21 cellular contexts compared by ENCODE assay signal in genomic region chr12:116078396-116078795, GRCh38.
DNase-seq lines count a peak whose midpoint lies in the region; ATAC-seq, FAIRE-seq and TF ChIP-seq lines count a peak whose summit lies in the region.
"Had no signal": no experiment of that assay in that cellular context is flagged by ENCODE, and none has a peak within 500 bp of the region (broad histone marks: within the 10 kb centered on the region; RNA-seq: fewer than 3 reads in every experiment).

No MANE protein-coding gene starts in this region.

- POLR2A ChIA-PET in GM12878 (lab: Charles Lee): no interaction called here

- no peak overlapping the region for H4K91ac ChIP-seq in neuronal stem cell (ENCODE audit: low read depth, low read length, poor library complexity)

- TF ChIP-seq CTCF in GM23338 (conservative IDR thresholded peaks at IDR 0.05; ENCODE audit: low read depth in 2 of 2) (no peak), LNCaP clone FGC (IDR thresholded peaks at IDR 0.05; ENCODE audit: control insufficient read depth, extremely low read depth, insufficient read depth) (no peak), GM12878 (IDR thresholded peaks at IDR 0.05 in 2 of 3, conservative IDR thresholded peaks at IDR 0.05 in 1 of 3; ENCODE audit: control insufficient read depth in 2 of 3, extremely low read depth in 1 of 3, insufficient read depth in 1 of 3, low read depth in 3 of 3, low read length in 3 of 3) (no peak)

- no peaks in the 10 kb centered on the region for H3K9me2 ChIP-seq in GM23338 (ENCODE audit: insufficient read depth)

- RAD21 ChIA-PET in GM12878 (lab: Charles Lee; ENCODE audit: unreplicated experiment): interaction anchor here (0.6 kb wide), 1 partner anchor 149 kb away, joined by 3 read pairs; no protein-coding TSS in a partner anchor

- H4K8ac ChIP-seq in neuronal stem cell (ENCODE audit: low read depth, low read length): no peak overlapping the region

- H2BK15ac ChIP-seq in neuronal stem cell (ENCODE audit: low read length): no peak overlapping the region

- H3K9ac ChIP-seq in GM12878 (ENCODE audit: control insufficient read depth, insufficient read depth, low read length) (no peak overlapping the region), neuronal stem cell (ENCODE audit: low read depth, low read length, poor library complexity) (no peak overlapping the region)
- H3K9ac ChIP-seq: BLaER1 treated with 17β-estradiol and CSF1 and Interleukin-3, amounts not matched to agents 10 nM and 100 nM had no signal

- H3K4me3 Mint-ChIP-seq in GM23338: no peak overlapping the region
- H3K4me3 Mint-ChIP-seq: B cell; CD4-positive, alpha-beta T cell; CD8-positive, alpha-beta T cell had no signal

- H2BK120ac ChIP-seq in neuronal stem cell (ENCODE audit: low read depth, low read length): no peak overlapping the region

- SMC1A ChIA-PET in GM12878 (lab: Charles Lee; ENCODE audit: uncharacterized antibody, unreplicated experiment): no interaction called here

- no peak overlapping the region for H3K18ac ChIP-seq in neuronal stem cell (ENCODE audit: low read length)

- H3K9me3 Mint-ChIP-seq in GM23338: no peaks in the 10 kb centered on the region
- H3K9me3 Mint-ChIP-seq: CD4-positive, alpha-beta T cell; CD8-positive, alpha-beta T cell had no signal

- 93% methylated on average over 1 of the region's 1 CpG for WGBS in GM12878 (ENCODE audit: insufficient coverage, insufficient replicate concordance, low lambda C conversion rate, missing lambda C conversion rate)
- no CpG with 5 or more reads among the region's 1 CpG for WGBS in neuronal stem cell (ENCODE audit: extremely low coverage in 2 of 2, insufficient read length in 2 of 2, insufficient replicate concordance in 1 of 2), 2 donors

- no peak overlapping the region for H2AK5ac ChIP-seq in neuronal stem cell (ENCODE audit: low read depth, low read length)

- TF ChIP-seq EP300 in GM12878 (IDR thresholded peaks at IDR 0.05; ENCODE audit: borderline replicate concordance in 1 of 2, control insufficient read depth in 1 of 2, low read depth in 2 of 2, low read length in 2 of 2): no peak

- no peak for ATAC-seq in GM23338
- ATAC-seq in GM12878: no peak
- no peak for ATAC-seq in esophagus mucosa
- ATAC-seq: A549; CD8-positive, alpha-beta T cell had no signal

- intact Hi-C loops in GM12878 (cut with micrococcal nuclease; ENCODE audit: unreplicated experiment): no loop called here

- BruUV-seq in GM12878 (replicated peaks; lab: Mats Ljungman, UMichigan): no TSS peak

- H3K23ac ChIP-seq in neuronal stem cell (ENCODE audit: low read depth, low read length, poor library complexity): no peak overlapping the region

- DNase-seq in GM23338 (ENCODE audit: low spot score): no peak
- DNase-seq in LNCaP clone FGC (ENCODE audit: low read depth): peak; percentile 51
- DNase-seq in GM12878 (ENCODE audit: low read depth, low spot score): no peak
- no peak for DNase-seq in activated CD4-positive, alpha-beta T cell treated with anti-CD3 and anti-CD28 coated beads, Interleukin-2, amount 50 U/mL, for 48 hours
- no peak for DNase-seq in neuronal stem cell (ENCODE audit: low spot score)
- DNase-seq: AML-193; Caco-2; Calu3; CD4-positive, alpha-beta T cell; CD8-positive, alpha-beta T cell; DMS79 treated with DMSO at 0.1 percent for 48 hours; GF-D8 had no signal

- H4K20me1 ChIP-seq in GM23338 (replicated peaks; ENCODE audit: insufficient read depth): peaks cover 2% of the 10 kb centered on the region; the same call in 1 of the 2 replicates
- H4K20me1 ChIP-seq in GM12878 (ENCODE audit: control insufficient read depth, insufficient read depth): no peaks in the 10 kb centered on the region

- H2BK12ac ChIP-seq in neuronal stem cell (ENCODE audit: low read length): no peak overlapping the region

- H3K79me2 ChIP-seq in GM23338 (replicated peaks; ENCODE audit: insufficient read depth) (peaks cover 10% of the 10 kb centered on the region; the same call in 1 of the 2 replicates), GM12878 (ENCODE audit: control insufficient read depth, insufficient read depth, low read length) (no peaks in the 10 kb centered on the region)

- H2AFZ ChIP-seq in GM23338 (no peak overlapping the region), GM12878 (ENCODE audit: control insufficient read depth, low read depth, low read length) (no peak overlapping the region), neuronal stem cell (ENCODE audit: low read length) (no peak overlapping the region)

- H3K27ac Mint-ChIP-seq in GM23338: 0 out of 2 replicates have a peak overlapping the region, but pooled peaks have one; percentile 55
- H3K27ac Mint-ChIP-seq: B cell; CD4-positive, alpha-beta T cell; CD8-positive, alpha-beta T cell had no signal

- H3K4ac ChIP-seq in neuronal stem cell (ENCODE audit: low read length): no peak overlapping the region

- H3K4me1 Mint-ChIP-seq in GM23338: peaks cover 30% of the 10 kb centered on the region

- H3F3A ChIP-seq in GM23338 (replicated peaks; ENCODE audit: low read depth): no peaks in the 10 kb centered on the region

- H3K4me2 ChIP-seq in GM23338: no peak overlapping the region
- H3K4me2 ChIP-seq in GM12878 (ENCODE audit: control insufficient read depth, insufficient read depth): no peak overlapping the region
- H3K4me2 ChIP-seq in neuronal stem cell (ENCODE audit: insufficient read depth, low read length, poor library complexity, severe bottlenecking): no peak overlapping the region
- H3K4me2 ChIP-seq: A549; BLaER1 treated with 17β-estradiol and CSF1 and Interleukin-3, amounts not matched to agents 10 nM and 100 nM had no signal

- no peak for TF ChIP-seq POLR2A in GM12878 (IDR thresholded peaks at IDR 0.05; ENCODE audit: low read depth, low read length)

- TF ChIP-seq RAD21 in GM12878 (IDR thresholded peaks at IDR 0.05; ENCODE audit: insufficient read depth, low read depth, low read length): no peak

- no peaks in the 10 kb centered on the region for H3K79me1 ChIP-seq in neuronal stem cell (ENCODE audit: low read depth, low read length)

- no peaks in the 10 kb centered on the region for H3K27me3 ChIP-seq in GM23338 (ENCODE audit: insufficient read depth)
- H3K27me3 ChIP-seq in GM12878 (replicated peaks in 1 of 2; ENCODE audit: control insufficient read depth in 2 of 2, insufficient read depth in 2 of 2, low read length in 1 of 2): no peaks in the 10 kb centered on the region
- no peaks in the 10 kb centered on the region for H3K27me3 ChIP-seq in neuronal stem cell (ENCODE audit: control insufficient read depth in 3 of 3, insufficient read depth in 3 of 3, low read depth in 1 of 3, low read length in 3 of 3)
- H3K27me3 ChIP-seq: BLaER1 treated with 17β-estradiol and CSF1 and Interleukin-3, amounts not matched to agents 10 nM and 100 nM had no signal

- no peak for FAIRE-seq in GM12878 (lab: Jason Lieb, UNC)
- FAIRE-seq: A549, D721Med, GM12892, GM18507 had no signal

- no peak overlapping the region for H3K27ac ChIP-seq in GM23338 (ENCODE audit: low read depth)
- no peak overlapping the region for H3K27ac ChIP-seq in GM12878 (ENCODE audit: control insufficient read depth, insufficient read depth)
- no peak overlapping the region for H3K27ac ChIP-seq in neuronal stem cell (replicated peaks; ENCODE audit: low read length)
- H3K27ac ChIP-seq: 22Rv1; A549; BLaER1 treated with 17β-estradiol and CSF1 and Interleukin-3, amounts not matched to agents 10 nM and 100 nM; C4-2B had no signal

- no peak overlapping the region for H3K4me3 ChIP-seq in GM23338
- no peak overlapping the region for H3K4me3 ChIP-seq in LNCaP clone FGC (ENCODE audit: low read depth, low read length)
- H3K4me3 ChIP-seq in GM12878: no peak overlapping the region
- H3K4me3 ChIP-seq in neuronal stem cell (ENCODE audit: low read length in 2 of 2): no peak overlapping the region
- H3K4me3 ChIP-seq: A549; BLaER1 treated with 17β-estradiol and CSF1 and Interleukin-3, amounts not matched to agents 10 nM and 100 nM had no signal

- no peaks in the 10 kb centered on the region for H3K9me3 ChIP-seq in GM12878 (replicated peaks; ENCODE audit: control insufficient read depth, insufficient read depth, low read length)
- no peaks in the 10 kb centered on the region for H3K9me3 ChIP-seq in neuronal stem cell (replicated peaks in 1 of 2; ENCODE audit: control insufficient read depth in 2 of 2, insufficient read depth in 1 of 2, low read depth in 1 of 2, low read length in 2 of 2)
- H3K9me3 ChIP-seq: A549; BLaER1 treated with 17β-estradiol and CSF1 and Interleukin-3, amounts not matched to agents 10 nM and 100 nM; Caco-2 had no signal

- no peaks in the 10 kb centered on the region for H3K27me3 Mint-ChIP-seq in GM23338 (ENCODE audit: insufficient read depth, low read depth, poor library complexity)
- H3K27me3 Mint-ChIP-seq: B cell; CD4-positive, alpha-beta T cell had no signal

- no peak overlapping the region for H3K14ac ChIP-seq in neuronal stem cell (ENCODE audit: low read length)

- H3K36me3 ChIP-seq in GM23338 (ENCODE audit: insufficient read depth) (no peaks in the 10 kb centered on the region), GM12878 (ENCODE audit: control insufficient read depth in 2 of 2, insufficient read depth in 2 of 2, low read length in 1 of 2) (no peaks in the 10 kb centered on the region), neuronal stem cell (replicated peaks in 1 of 2; ENCODE audit: control insufficient read depth in 2 of 2, insufficient read depth in 2 of 2, low read length in 2 of 2) (no peaks in the 10 kb centered on the region)

- in situ Hi-C loops in GM12878 (cut with MboI): no loop called here

- H2BK5ac ChIP-seq in neuronal stem cell (ENCODE audit: low read length): no peak overlapping the region

- no peaks in the 10 kb centered on the region for H3K36me3 Mint-ChIP-seq in GM23338 (ENCODE audit: low read depth)

- CTCF ChIA-PET in GM12878 (lab: Yijun Ruan, JAX): no interaction called here

- H3K4me1 ChIP-seq in GM23338 (ENCODE audit: insufficient read depth) (peaks cover 28% of the 10 kb centered on the region), GM12878 (ENCODE audit: control insufficient read depth, insufficient read depth, low read length) (no peaks in the 10 kb centered on the region), neuronal stem cell (ENCODE audit: control insufficient read depth in 2 of 2, insufficient read depth in 1 of 2, low read depth in 1 of 2, low read length in 2 of 2) (no peaks in the 10 kb centered on the region)
- H3K4me1 ChIP-seq: A549, Caco-2 had no signal

TF ChIP-seq in GM23338, 12 proteins besides CTCF, POLR2A, EP300 and RAD21 (continues in another document):
- no peak for TF ChIP-seq JUNB (IDR thresholded peaks at IDR 0.05; ENCODE audit: unreplicated experiment)

TF ChIP-seq in GM12878, 131 proteins besides CTCF, POLR2A, EP300 and RAD21 (continues in another document):
- no peak for TF ChIP-seq NR2F1 (conservative IDR thresholded peaks at IDR 0.05)
- no peak for TF ChIP-seq GABPA (IDR thresholded peaks at IDR 0.05; ENCODE audit: low read depth)
